Comparison of ENCODE assay signal across 8 cellular contexts in the genomic region with DNA sequence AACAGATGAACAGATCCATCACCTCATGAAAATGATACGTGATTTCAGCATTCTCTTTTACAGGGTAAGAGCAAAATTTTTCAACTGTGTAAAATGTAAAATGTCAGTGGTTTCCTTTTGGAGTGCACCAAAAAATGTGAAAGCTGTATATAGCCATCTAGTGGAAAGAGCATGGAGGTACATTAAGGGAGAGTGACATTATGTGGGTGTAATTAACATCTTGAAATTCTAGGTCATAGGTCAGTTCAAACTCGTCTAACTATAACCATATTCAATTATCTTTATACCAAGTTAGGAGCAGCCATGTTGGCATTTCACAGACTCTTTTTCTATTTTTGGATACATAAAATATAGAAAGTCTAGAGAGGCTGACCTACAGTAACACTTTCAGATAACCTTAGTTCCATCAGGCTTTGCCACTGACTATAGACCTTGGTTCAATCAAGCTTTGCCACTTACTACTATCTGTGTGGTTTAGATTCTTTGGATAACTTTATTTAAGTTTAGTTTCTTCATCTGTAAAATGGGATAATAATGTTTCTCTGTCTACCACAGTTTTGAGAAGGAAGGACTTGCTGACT. TPM values are rescaled to one million over a fixed set of nuclear protein-coding genes. Genes with fewer than 3 reads are reported as not detected.
A peak's percentile ranks its signal among the peaks of the same experiment; 100 is the strongest.
DNase-seq lines count a peak whose midpoint lies in the region; ATAC-seq and TF ChIP-seq lines count a peak whose summit lies in the region.

No MANE protein-coding gene starts in this region.

- no peaks in the 10 kb centered on the region for H3K27me3 ChIP-seq in osteoblast (ENCODE audit: insufficient read depth, low read length)

- no peaks in the 10 kb centered on the region for H3K9me3 ChIP-seq in osteoblast (ENCODE audit: low read depth, low read length)

- H4K20me1 ChIP-seq in osteoblast (ENCODE audit: insufficient read depth, low read length), result no peaks in the 10 kb centered on the region

- H3K4me2 ChIP-seq in osteoblast (ENCODE audit: insufficient read depth, low read length), result peak overlapping the region; percentile 33

- peak; percentile 77 for TF ChIP-seq CTCF in osteoblast (IDR thresholded peaks at IDR 0.05; ENCODE audit: extremely low read depth, low read depth, low read length)

- ATAC-seq in GM19463 (IDR thresholded peaks at IDR 0.05; ENCODE audit: unreplicated experiment) (peak; percentile 94), HG03439 (IDR thresholded peaks at IDR 0.05; ENCODE audit: unreplicated experiment) (peak; percentile 96), esophagus mucosa (peak; percentile 80)

- no peak overlapping the region for H3K27ac ChIP-seq in osteoblast (ENCODE audit: low read depth, low read length)

- H3K4me3 ChIP-seq in osteoblast (ENCODE audit: insufficient read depth, low read length), result no peak overlapping the region

- H3K36me3 ChIP-seq in osteoblast (ENCODE audit: insufficient read depth, low read length), result no peaks in the 10 kb centered on the region

- peak overlapping the region; percentile 68 for H2AFZ ChIP-seq in osteoblast (ENCODE audit: low read length)

- H3K4me1 ChIP-seq in osteoblast (ENCODE audit: insufficient read depth, low read length), result peaks cover 13% of the 10 kb centered on the region

- H3K79me2 ChIP-seq in osteoblast (ENCODE audit: insufficient read depth, low read length), result no peaks in the 10 kb centered on the region

- DNase-seq in DMS 273 (lab: John Stamatoyannopoulos, UW; ENCODE audit: unreplicated experiment) (peak; percentile 34), DMS 273 treated with DMSO at 0.1 percent for 48 hours (lab: John Stamatoyannopoulos, UW) (no peak), SK-N-DZ (ENCODE audit: low spot score) (peak; percentile 13), osteoblast (ENCODE audit: insufficient read length, low spot score, missing footprints) (peak; percentile 52)
- no peak for DNase-seq in activated CD4-positive, CD25-positive, alpha-beta regulatory T cell (lab: John Stamatoyannopoulos, UW)

RNA-seq across cellular contexts. Expression of gene NEIL3, which starts 30.2 kb away (rescaled TPM):
- 14.5 and 18.4 TPM in 2 replicates for polyA plus RNA-seq in SK-N-DZ (2014; cell fraction: cytosol; rRNA removed)
- 12.6 and 14.5 TPM in 2 replicates for polyA plus RNA-seq in SK-N-DZ (2014; cell fraction: nucleus; rRNA removed)
- total RNA-seq in esophagus mucosa (3.8 TPM), osteoblast (5.4 and 7.4 TPM in 2 replicates)

Comparison
In these comparisons a context has a peak if more than half of its experiments do, and no peak if none do; other contexts are left out.
1. DNase-seq: peak in DMS 273 (single experiment), SK-N-DZ (single experiment) and osteoblast (single experiment); none in DMS 273 treated with DMSO at 0.1 percent for 48 hours (single experiment) and activated CD4-positive, CD25-positive, alpha-beta regulatory T cell (0 of 4).
2. Peak in every context shown above with its lines, with median percentiles within 50 percentile points of each other: ATAC-seq.